8 cellular contexts compared by ENCODE assay signal in genomic region chr1:20785907-20786309, GRCh38. TPM values are rescaled to one million over a fixed set of nuclear protein-coding genes. Genes with fewer than 3 reads are reported as not detected.
A peak's percentile ranks its signal among the peaks of the same experiment; 100 is the strongest.
DNase-seq lines count a peak whose midpoint lies in the region; ATAC-seq and TF ChIP-seq lines count a peak whose summit lies in the region.

No MANE protein-coding gene starts in this region.

- H3K27ac Mint-ChIP-seq in activated naive CD4-positive, alpha-beta T cell treated with anti-CD3 and anti-CD28 coated beads, Interleukin-2, amount 10 ng/mL, durations not matched to agents 7 days and 5 days = peak overlapping the region; percentile 98
- H3K27ac Mint-ChIP-seq in chondrocyte (ENCODE audit: unreplicated experiment) = peak overlapping the region; percentile 97

- ATAC-seq in HG02852 (IDR thresholded peaks at IDR 0.05; ENCODE audit: unreplicated experiment) (no peak), GM18907 (IDR thresholded peaks at IDR 0.05; ENCODE audit: unreplicated experiment) (no peak)

- H3K4me3 Mint-ChIP-seq in activated naive CD4-positive, alpha-beta T cell treated with anti-CD3 and anti-CD28 coated beads, Interleukin-2, amount 10 ng/mL, durations not matched to agents 7 days and 5 days = peak overlapping the region; percentile 92
- peak overlapping the region; percentile 99 for H3K4me3 Mint-ChIP-seq in chondrocyte (ENCODE audit: unreplicated experiment)

- peak overlapping the region; percentile 95 to 96 for H3K27ac ChIP-seq in mucosa of rectum (ENCODE audit: low read depth in 2 of 2, low read length in 2 of 2)

- CTCF ChIA-PET in activated naive CD4-positive, alpha-beta T cell treated with anti-CD3 and anti-CD28 coated beads, Interleukin-2, amount 10 ng/mL, durations not matched to agents 7 days and 5 days (lab: Charles Lee) = interaction anchor here (1.3 kb wide), 1 partner anchor 21 kb away, joined by 3 read pairs; no protein-coding TSS in a partner anchor

- H3K36me3 Mint-ChIP-seq in activated naive CD4-positive, alpha-beta T cell treated with anti-CD3 and anti-CD28 coated beads, Interleukin-2, amount 10 ng/mL, durations not matched to agents 7 days and 5 days = peaks cover 9% of the 10 kb centered on the region
- H3K36me3 Mint-ChIP-seq in chondrocyte (ENCODE audit: low read depth) = no peaks in the 10 kb centered on the region

- peaks cover 6% of the 10 kb centered on the region for H3K36me3 ChIP-seq in MG63
- no peaks in the 10 kb centered on the region for H3K36me3 ChIP-seq in mucosa of rectum (ENCODE audit: control insufficient read depth in 2 of 2, insufficient read depth in 2 of 2, low read length in 2 of 2)

- no peaks in the 10 kb centered on the region for H3K27me3 ChIP-seq in MG63
- H3K27me3 ChIP-seq in mucosa of rectum (ENCODE audit: control insufficient read depth in 2 of 2, insufficient read depth in 2 of 2, low read length in 2 of 2) = no peaks in the 10 kb centered on the region

- H3K9me3 ChIP-seq in MG63 (no peaks in the 10 kb centered on the region), mucosa of rectum (ENCODE audit: control insufficient read depth in 2 of 2, low read length in 2 of 2) (no peaks in the 10 kb centered on the region)

- H3K4me1 ChIP-seq in mucosa of rectum (ENCODE audit: control insufficient read depth in 2 of 2, insufficient read depth in 2 of 2, low read length in 2 of 2) = peaks cover 0 to 20% of the 10 kb centered on the region in 2 donors

- peak overlapping the region; percentile 88 to 95 for H3K9ac ChIP-seq in mucosa of rectum (ENCODE audit: low read depth in 1 of 2, low read length in 2 of 2)

- no peak for DNase-seq in activated naive CD4-positive, alpha-beta T cell treated with anti-CD3 and anti-CD28 coated beads, Interleukin-2, amount 10 ng/mL, durations not matched to agents 7 days and 5 days
- DNase-seq in activated naive CD4-positive, alpha-beta T cell treated with Interleukin-2 at 50 U/mL for 16 hours = no peak
- no peak for DNase-seq in MG63
- DNase-seq in chondrocyte (ENCODE audit: low spot score) = no peak
- DNase-seq in occipital lobe (lab: John Stamatoyannopoulos, UW) = no peak

- H3K9me3 Mint-ChIP-seq in activated naive CD4-positive, alpha-beta T cell treated with anti-CD3 and anti-CD28 coated beads, Interleukin-2, amount 10 ng/mL, durations not matched to agents 7 days and 5 days = no peaks in the 10 kb centered on the region
- no peaks in the 10 kb centered on the region for H3K9me3 Mint-ChIP-seq in chondrocyte (ENCODE audit: low read depth)

- H3K4me3 ChIP-seq in MG63 (peak overlapping the region; percentile 86), mucosa of rectum (ENCODE audit: low read length in 2 of 2) (peak overlapping the region; percentile 87 to 90)

- H3K4me1 Mint-ChIP-seq in activated naive CD4-positive, alpha-beta T cell treated with anti-CD3 and anti-CD28 coated beads, Interleukin-2, amount 10 ng/mL, durations not matched to agents 7 days and 5 days = peaks cover 30% of the 10 kb centered on the region
- peaks cover 40% of the 10 kb centered on the region for H3K4me1 Mint-ChIP-seq in chondrocyte (ENCODE audit: low read depth)

- H3K27me3 Mint-ChIP-seq in activated naive CD4-positive, alpha-beta T cell treated with anti-CD3 and anti-CD28 coated beads, Interleukin-2, amount 10 ng/mL, durations not matched to agents 7 days and 5 days = peaks cover 3% of the 10 kb centered on the region
- H3K27me3 Mint-ChIP-seq in chondrocyte (ENCODE audit: low read depth) = no peaks in the 10 kb centered on the region

- no peak for TF ChIP-seq CTCF in chondrocyte (IDR thresholded peaks at IDR 0.05)

RNA-seq across cellular contexts. Expression of gene HP1BP3, which starts 1.2 kb away (rescaled TPM):
- 211 and 227 TPM in 2 replicates for total RNA-seq in MG63 (2014; rRNA removed; shearing (Covaris generic); ENCODE audit: low replicate concordance)
- total RNA-seq in chondrocyte (182 to 225 TPM (median 182 TPM) in 3 replicates), occipital lobe (399 TPM)

RNA-seq across cellular contexts. Expression of gene SH2D5, which starts 53.4 kb away (rescaled TPM):
- 1.7 and 2.4 TPM in 2 replicates for total RNA-seq in MG63 (2014; rRNA removed; shearing (Covaris generic); ENCODE audit: low replicate concordance)
- total RNA-seq in chondrocyte = 0.15 to 1.1 TPM (median 0.75 TPM) in 3 replicates
- total RNA-seq in occipital lobe = 0.62 TPM
